In the genomic region with DNA sequence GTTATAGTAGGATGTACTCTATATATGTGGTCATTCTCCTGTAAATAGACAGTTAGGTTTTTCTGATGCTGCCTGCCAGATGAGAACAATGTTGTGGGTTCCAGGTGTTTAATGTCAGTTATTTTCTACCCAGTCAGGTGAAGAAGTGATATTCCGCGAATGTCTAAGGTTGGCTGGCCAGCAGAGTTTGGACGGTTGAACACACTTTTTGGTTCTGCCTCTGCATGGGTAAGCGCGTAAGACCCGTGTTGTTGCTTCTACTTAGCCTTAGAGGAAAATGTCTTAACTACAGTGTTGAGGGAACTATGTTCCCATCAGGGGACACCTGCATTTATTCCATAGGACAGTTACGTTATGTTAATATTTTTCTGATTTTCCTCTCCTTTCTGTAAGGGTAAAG, we compare ENCODE assay signal across 14 cellular contexts.
A peak's percentile ranks its signal among the peaks of the same experiment; 100 is the strongest.
DNase-seq lines count a peak whose midpoint lies in the region; ATAC-seq and TF ChIP-seq lines count a peak whose summit lies in the region.
"Had no signal": no experiment of that assay in that cellular context is flagged by ENCODE, and none has a peak within 500 bp of the region (broad histone marks: within the 10 kb centered on the region; RNA-seq: fewer than 3 reads in every experiment).

No MANE protein-coding gene starts in this region.

- peaks cover 40% of the 10 kb centered on the region for H3K4me1 Mint-ChIP-seq in endothelial cell (ENCODE audit: unreplicated experiment)

- no peak overlapping the region for H3K4me3 ChIP-seq in BLaER1 treated with 17β-estradiol and CSF1 and Interleukin-3, amounts not matched to agents 10 nM and 100 nM
- H3K4me3 ChIP-seq: GM12878, HAP-1 had no signal

- H4K20me1 ChIP-seq in BLaER1 treated with 17β-estradiol and CSF1 and Interleukin-3, amounts not matched to agents 10 nM and 100 nM, result no peaks in the 10 kb centered on the region; a peak in 1 of 22 replicates

- DNase-seq in NAMALWA (ENCODE audit: low spot score), result peak; percentile 39
- DNase-seq in endothelial cell (ENCODE audit: low spot score), result no peak
- DNase-seq in G401 (ENCODE audit: low spot score), result no peak
- DNase-seq in LoVo (ENCODE audit: low spot score), result no peak
- DNase-seq: BE2C; Caco-2; CD8-positive, alpha-beta memory T cell; DND-41 had no signal

- H3K27me3 ChIP-seq in BLaER1 treated with 17β-estradiol and CSF1 and Interleukin-3, amounts not matched to agents 10 nM and 100 nM, result no peaks in the 10 kb centered on the region

- peaks cover 6% of the 10 kb centered on the region for H3K36me3 Mint-ChIP-seq in endothelial cell (ENCODE audit: low read depth, unreplicated experiment)
- H3K36me3 Mint-ChIP-seq: CD8-positive, alpha-beta memory T cell had no signal

- no peak for TF ChIP-seq CTCF in endothelial cell (IDR thresholded peaks at IDR 0.05; ENCODE audit: unreplicated experiment)

- H3K4me1 ChIP-seq in BLaER1 treated with 17β-estradiol and CSF1 and Interleukin-3, amounts not matched to agents 10 nM and 100 nM, result peaks cover 36 to 98% (median 89%) of the 10 kb centered on the region in 10 experiments
- H3K4me1 ChIP-seq: BE2C, Caco-2, HAP-1 had no signal

- H3K9me3 ChIP-seq in BLaER1 treated with 17β-estradiol and CSF1 and Interleukin-3, amounts not matched to agents 10 nM and 100 nM (replicated peaks in 1 of 11), result peaks cover 0 to 11% (median under 1%) of the 10 kb centered on the region in 11 experiments; a peak in 7 of 22 replicates
- H3K9me3 ChIP-seq: BE2C, Caco-2, HAP-1 had no signal

- in situ Hi-C loops in G401 (cut with HindIII; ENCODE audit: low sequenced_read_pairs), result loop anchor here (25.0 kb wide), 1 partner anchor 135 kb away; no protein-coding TSS in a partner anchor

- H3K9me3 Mint-ChIP-seq in endothelial cell (ENCODE audit: unreplicated experiment), result no peaks in the 10 kb centered on the region
- H3K9me3 Mint-ChIP-seq: CD8-positive, alpha-beta memory T cell had no signal

- peaks cover 2% of the 10 kb centered on the region for H3K27me3 Mint-ChIP-seq in endothelial cell (ENCODE audit: unreplicated experiment)

- peak overlapping the region in 2 of 11 experiments; percentile 12 to 23; a peak in 4 of 22 replicates for H3K9ac ChIP-seq in BLaER1 treated with 17β-estradiol and CSF1 and Interleukin-3, amounts not matched to agents 10 nM and 100 nM

- H3K27ac ChIP-seq in BLaER1 treated with 17β-estradiol and CSF1 and Interleukin-3, amounts not matched to agents 10 nM and 100 nM, result peak overlapping the region in 4 of 11 experiments; percentile 39 to 89 (median 81); a peak in 8 of 22 replicates

- no peaks in the 10 kb centered on the region for H3K36me3 ChIP-seq in BLaER1 treated with 17β-estradiol and CSF1 and Interleukin-3, amounts not matched to agents 10 nM and 100 nM
- H3K36me3 ChIP-seq: BE2C, HAP-1 had no signal

- peak overlapping the region in 8 of 11 experiments; percentile 23 to 94 (median 47); a peak in 16 of 22 replicates for H3K4me2 ChIP-seq in BLaER1 treated with 17β-estradiol and CSF1 and Interleukin-3, amounts not matched to agents 10 nM and 100 nM

- no peak overlapping the region for H3K4me3 Mint-ChIP-seq in endothelial cell (ENCODE audit: unreplicated experiment)
- H3K4me3 Mint-ChIP-seq: CD8-positive, alpha-beta memory T cell had no signal

- no peak for ATAC-seq in esophagus mucosa
- no peak for ATAC-seq in GM21619 (IDR thresholded peaks at IDR 0.05; ENCODE audit: unreplicated experiment)
- ATAC-seq: GM12878, HepG2 had no signal

- H3K27ac Mint-ChIP-seq in endothelial cell (ENCODE audit: unreplicated experiment), result peak overlapping the region; percentile 26
- H3K27ac Mint-ChIP-seq: CD8-positive, alpha-beta memory T cell had no signal
